ENCODE assay signal across 29 cellular contexts in the genomic region with DNA sequence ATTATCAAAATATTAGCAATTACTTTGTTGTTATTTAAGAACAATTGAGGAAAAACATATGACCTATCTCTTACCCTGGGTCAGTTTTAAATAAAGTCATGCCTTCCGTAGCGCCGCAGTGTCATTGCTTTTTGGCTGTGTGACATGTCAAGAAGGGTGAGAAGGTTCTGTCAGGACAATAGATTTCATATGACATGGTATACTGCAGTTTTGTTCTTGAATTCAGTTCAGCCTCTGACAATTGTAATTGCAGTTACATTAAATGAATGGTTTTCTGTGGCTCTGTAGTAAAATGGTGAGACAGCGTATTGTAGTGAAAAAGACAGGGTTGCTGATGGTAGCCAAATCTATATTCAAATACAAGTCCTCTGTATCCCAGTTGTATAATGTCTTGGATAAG.
"Had no signal": no experiment of that assay in that cellular context is flagged by ENCODE, and none has a peak within 500 bp of the region (broad histone marks: within the 10 kb centered on the region; RNA-seq: fewer than 3 reads in every experiment).

No MANE protein-coding gene starts in this region.

- H3K4me1 Mint-ChIP-seq: stimulated activated effector memory CD8-positive, alpha-beta T cell treated with anti-CD3 and anti-CD28 coated beads, Interleukin-12 subunit alpha, Interleukin-12 subunit beta, amount 100 ng/mL, for 72 hours; stimulated activated memory B cell treated with anti-CD40 and anti-IgM and Interleukin-4, amounts not matched to agents 10 μg/mL and 1 μg/mL and 100 μg/mL, for 72 hours; stimulated activated naive B cell treated with anti-CD40 and anti-IgM and Interleukin-4, amounts not matched to agents 10 μg/mL and 1 μg/mL and 100 μg/mL, for 72 hours; stimulated activated naive CD8-positive, alpha-beta T cell treated with anti-CD3 and anti-CD28 coated beads, Interleukin-15, amount 100 ng/mL, for 72 hours had no signal

- H3K36me3 Mint-ChIP-seq: stimulated activated effector memory CD8-positive, alpha-beta T cell treated with anti-CD3 and anti-CD28 coated beads, Interleukin-12 subunit alpha, Interleukin-12 subunit beta, amount 100 ng/mL, for 72 hours; stimulated activated memory B cell treated with anti-CD40 and anti-IgM and Interleukin-4, amounts not matched to agents 10 μg/mL and 1 μg/mL and 100 μg/mL, for 72 hours; stimulated activated naive B cell treated with anti-CD40 and anti-IgM and Interleukin-4, amounts not matched to agents 10 μg/mL and 1 μg/mL and 100 μg/mL, for 72 hours; type B pancreatic cell had no signal

- FAIRE-seq: urothelium cell line had no signal

- ATAC-seq: stimulated activated effector memory CD8-positive, alpha-beta T cell treated with anti-CD3 and anti-CD28 coated beads, Interleukin-12 subunit alpha, Interleukin-12 subunit beta, amount 100 ng/mL, for 72 hours; stimulated activated memory B cell treated with anti-CD40 and anti-IgM and Interleukin-4, amounts not matched to agents 10 μg/mL and 1 μg/mL and 100 μg/mL, for 72 hours; stimulated activated naive B cell treated with anti-CD40 and anti-IgM and Interleukin-4, amounts not matched to agents 10 μg/mL and 1 μg/mL and 100 μg/mL, for 72 hours; stimulated activated naive CD8-positive, alpha-beta T cell treated with anti-CD3 and anti-CD28 coated beads, Interleukin-15, amount 100 ng/mL, for 72 hours; stimulated activated naive CD8-positive, alpha-beta T cell treated with anti-CD3 and anti-CD28 coated beads, Interleukin-15, Interleukin-2, amounts not matched to agents 100 U/mL and 50 U/mL, for 24 hours; upper lobe of right lung had no signal

- H3K4me1 ChIP-seq: stomach, suprapubic skin, testis, thyroid gland, tibial artery, tibial nerve, transverse colon, upper lobe of left lung, upper lobe of right lung, uterus, vagina had no signal

- H3K27me3 ChIP-seq: stomach, suprapubic skin, testis, thyroid gland, tibial artery, tibial nerve, transverse colon, upper lobe of left lung, upper lobe of right lung, uterus, vagina had no signal

- H3K27me3 Mint-ChIP-seq: stimulated activated memory B cell treated with anti-CD40 and anti-IgM and Interleukin-4, amounts not matched to agents 10 μg/mL and 1 μg/mL and 100 μg/mL, for 72 hours; stimulated activated naive B cell treated with anti-CD40 and anti-IgM and Interleukin-4, amounts not matched to agents 10 μg/mL and 1 μg/mL and 100 μg/mL, for 72 hours; stimulated activated naive CD8-positive, alpha-beta T cell treated with anti-CD3 and anti-CD28 coated beads, Interleukin-15, amount 100 ng/mL, for 72 hours; stimulated activated naive CD8-positive, alpha-beta T cell treated with anti-CD3 and anti-CD28 coated beads, Interleukin-15, Interleukin-2, amounts not matched to agents 100 ng/mL and 50 ng/mL, for 24 hours; type B pancreatic cell had no signal

- H3K4me3 ChIP-seq: stomach, suprapubic skin, testis, thoracic aorta, thyroid gland, tibial artery, tibial nerve, transverse colon, upper lobe of left lung, upper lobe of right lung, uterus, vagina had no signal

- H3K9me3 Mint-ChIP-seq: type B pancreatic cell had no signal

- DNase-seq: stimulated activated CD4-positive, alpha-beta T cell treated with anti-CD3 and anti-CD28 coated beads, Interleukin-2, amount 100 ng/mL, for 48 hours; stimulated activated CD4-positive, alpha-beta T cell treated with anti-CD3 and anti-CD28 coated beads, Interleukin-4, amount 100 ng/mL, for 1 hour; stimulated activated CD4-positive, alpha-beta T cell treated with anti-CD3 and anti-CD28 coated beads, Interleukin-4, amount 100 ng/mL, for 24 hours; stimulated activated CD4-positive, alpha-beta T cell treated with anti-CD3 and anti-CD28 coated beads, Interleukin-4, amount 100 ng/mL, for 4 hours; stimulated activated CD8-positive, alpha-beta memory T cell treated with anti-CD3 and anti-CD28 coated beads, Interleukin-4, amount 100 ng/mL, for 48 hours; stimulated activated naive B cell treated with anti-CD40 and anti-IgM and Interleukin-4, amounts not matched to agents 10 μg/mL and 1 μg/mL and 100 μg/mL, for 72 hours; stimulated activated naive CD4-positive, alpha-beta T cell; stimulated activated naive CD4-positive, alpha-beta T cell treated with Interleukin-2 at 50 U/mL for 16 hours; stimulated activated naive CD8-positive, alpha-beta T cell treated with anti-CD3 and anti-CD28 coated beads, Interleukin-15, amount 100 ng/mL, for 72 hours; stimulated activated naive CD8-positive, alpha-beta T cell treated with anti-CD3 and anti-CD28 coated beads, Interleukin-15, Interleukin-2, amounts not matched to agents 100 U/mL and 50 U/mL, for 24 hours; stomach; substantia nigra; testis; thyroid gland; tibial artery; transverse colon; trophoblast cell; upper lobe of left lung; upper lobe of right lung; uterus had no signal

- H3K27ac Mint-ChIP-seq: stimulated activated effector memory CD8-positive, alpha-beta T cell treated with anti-CD3 and anti-CD28 coated beads, Interleukin-12 subunit alpha, Interleukin-12 subunit beta, amount 100 ng/mL, for 72 hours; stimulated activated memory B cell treated with anti-CD40 and anti-IgM and Interleukin-4, amounts not matched to agents 10 μg/mL and 1 μg/mL and 100 μg/mL, for 72 hours; stimulated activated naive B cell treated with anti-CD40 and anti-IgM and Interleukin-4, amounts not matched to agents 10 μg/mL and 1 μg/mL and 100 μg/mL, for 72 hours; stimulated activated naive CD8-positive, alpha-beta T cell treated with anti-CD3 and anti-CD28 coated beads, Interleukin-15, amount 100 ng/mL, for 72 hours; stimulated activated naive CD8-positive, alpha-beta T cell treated with anti-CD3 and anti-CD28 coated beads, Interleukin-15, Interleukin-2, amounts not matched to agents 100 ng/mL and 50 ng/mL, for 24 hours; type B pancreatic cell had no signal

- H3K27ac ChIP-seq: stomach, suprapubic skin, testis, thoracic aorta, thyroid gland, tibial artery, tibial nerve, transverse colon, upper lobe of left lung, upper lobe of right lung, uterus, vagina had no signal

- H3K9me3 ChIP-seq: stomach, suprapubic skin, testis, thoracic aorta, thyroid gland, tibial artery, transverse colon, upper lobe of left lung, upper lobe of right lung, uterus, vagina had no signal

- H3K36me3 ChIP-seq: stomach, suprapubic skin, thoracic aorta, thyroid gland, tibial artery, tibial nerve, transverse colon, upper lobe of left lung, upper lobe of right lung, uterus, vagina had no signal

- H3K4me3 Mint-ChIP-seq: stimulated activated effector memory CD8-positive, alpha-beta T cell treated with anti-CD3 and anti-CD28 coated beads, Interleukin-12 subunit alpha, Interleukin-12 subunit beta, amount 100 ng/mL, for 72 hours; stimulated activated memory B cell treated with anti-CD40 and anti-IgM and Interleukin-4, amounts not matched to agents 10 μg/mL and 1 μg/mL and 100 μg/mL, for 72 hours; stimulated activated naive B cell treated with anti-CD40 and anti-IgM and Interleukin-4, amounts not matched to agents 10 μg/mL and 1 μg/mL and 100 μg/mL, for 72 hours; stimulated activated naive CD8-positive, alpha-beta T cell treated with anti-CD3 and anti-CD28 coated beads, Interleukin-15, amount 100 ng/mL, for 72 hours; stimulated activated naive CD8-positive, alpha-beta T cell treated with anti-CD3 and anti-CD28 coated beads, Interleukin-15, Interleukin-2, amounts not matched to agents 100 ng/mL and 50 ng/mL, for 24 hours; type B pancreatic cell had no signal
